ENCODE assay signal across 8 cellular contexts in the genomic region with DNA sequence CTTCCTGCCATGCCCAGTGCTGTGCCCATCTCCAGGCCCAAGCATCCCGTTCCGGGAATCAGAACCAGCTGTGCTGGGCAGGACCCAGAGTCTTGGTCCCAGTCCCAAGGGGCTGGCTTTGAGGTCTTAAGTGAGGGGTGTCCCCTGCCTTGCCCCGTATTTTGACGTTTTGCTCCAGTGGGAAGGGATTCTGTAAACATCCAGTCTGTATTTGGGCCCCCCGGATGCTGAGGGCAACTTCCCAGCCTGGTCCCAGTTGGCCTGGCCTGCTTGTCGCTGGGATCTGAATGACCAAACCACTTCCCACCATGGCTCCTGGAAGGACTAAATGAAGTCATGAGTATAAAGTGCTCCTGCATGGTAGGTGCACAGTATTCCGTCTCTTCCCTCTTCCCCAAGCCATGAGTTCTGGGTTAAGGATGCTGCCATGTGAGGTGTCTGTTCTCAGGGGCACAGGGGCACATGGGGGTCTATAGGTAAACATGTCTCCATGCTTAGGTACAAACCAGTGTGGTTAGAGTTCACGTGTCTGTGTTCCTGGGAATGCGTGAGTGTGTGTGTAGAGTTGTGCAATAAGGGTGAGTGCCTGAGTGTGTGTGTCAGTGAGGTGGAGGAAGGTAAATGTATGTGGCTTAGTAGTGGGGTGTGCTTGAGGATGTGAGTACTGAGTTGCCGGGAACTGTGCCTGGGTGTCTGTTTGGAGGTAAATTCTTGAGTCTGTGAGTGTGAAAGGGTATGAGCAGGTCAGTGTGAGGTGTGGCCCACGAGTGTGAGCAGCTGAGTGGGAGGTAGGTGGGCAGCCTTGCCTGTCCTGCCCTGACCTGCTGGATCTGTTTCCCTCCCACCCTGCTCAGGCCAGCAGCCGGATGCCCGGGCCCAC. TPM values are rescaled to one million over a fixed set of nuclear protein-coding genes. Genes with fewer than 3 reads are reported as not detected.
DNase-seq lines count a peak whose midpoint lies in the region; ATAC-seq, FAIRE-seq and TF ChIP-seq lines count a peak whose summit lies in the region.

No MANE protein-coding gene starts in this region.

- H3K4me1 ChIP-seq in kidney (ENCODE audit: control insufficient read depth in 1 of 2, insufficient read depth in 1 of 2, low read depth in 1 of 2, low read length in 2 of 2) (peaks cover 7 to 30% of the 10 kb centered on the region in 2 donors), transverse colon (peaks cover 32 to 50% (median 49%) of the 10 kb centered on the region in 4 donors)

- H3K27ac Mint-ChIP-seq in activated naive CD8-positive, alpha-beta T cell = peak overlapping the region; percentile 80

- intact Hi-C loops in kidney (cut with DNase I) = no loop called here
- intact Hi-C loops in transverse colon (cut with DNase I; ENCODE audit: low total_unique reads) = no loop called here

- ATAC-seq in activated T-cell treated with anti-CD3 and anti-CD28 coated beads, Interleukin-2, amount 50 U/mL, for 4 hours = no peak
- no peak for ATAC-seq in HG03469 (IDR thresholded peaks at IDR 0.05; ENCODE audit: unreplicated experiment)
- ATAC-seq in left lobe of liver = no peak

- peak overlapping the region; percentile 88 for H3K4me3 Mint-ChIP-seq in activated T-cell treated with anti-CD3 and anti-CD28 coated beads, Interleukin-2, amount 50 U/mL, for 4 hours
- peak overlapping the region; percentile 93 for H3K4me3 Mint-ChIP-seq in activated naive CD8-positive, alpha-beta T cell

- no peak for TF ChIP-seq EP300 in transverse colon (IDR thresholded peaks at IDR 0.05; ENCODE audit: low read depth)

- H3K36me3 ChIP-seq in kidney (ENCODE audit: control insufficient read depth in 1 of 2, insufficient read depth in 2 of 2, low read length in 2 of 2) (peaks cover 5 to 26% of the 10 kb centered on the region in 2 donors), transverse colon (peaks cover 0 to 5% (median 0%) of the 10 kb centered on the region in 4 donors)

- in situ Hi-C loops in transverse colon (cut with MboI; ENCODE audit: low pct_ligation_motif_present in 1 of 4, low pct_unique_long_range_greater_than_20kb in 1 of 4, low sequenced_read_pairs in 3 of 4) = no loop called here

- TF ChIP-seq CTCF in kidney (IDR thresholded peaks at IDR 0.05; ENCODE audit: borderline replicate concordance, extremely low read depth, insufficient read depth) = no peak
- TF ChIP-seq CTCF in transverse colon (IDR thresholded peaks at IDR 0.05) = no peak

- peak overlapping the region; percentile 28 to 49 for H3K4me3 ChIP-seq in kidney (ENCODE audit: low read length in 2 of 2)
- H3K4me3 ChIP-seq in transverse colon = peak overlapping the region in 2 of 4 donors; percentile 74 to 81

- H3K9me3 Mint-ChIP-seq in activated T-cell treated with anti-CD3 and anti-CD28 coated beads, Interleukin-2, amount 50 U/mL, for 4 hours = no peaks in the 10 kb centered on the region
- H3K9me3 Mint-ChIP-seq in activated naive CD8-positive, alpha-beta T cell (ENCODE audit: low read depth) = no peaks in the 10 kb centered on the region

- no peaks in the 10 kb centered on the region for H3K27me3 ChIP-seq in transverse colon

- no peak for TF ChIP-seq POLR2A in transverse colon (IDR thresholded peaks at IDR 0.05)

- H3K9me3 ChIP-seq in kidney (ENCODE audit: control insufficient read depth in 1 of 2, low read length in 2 of 2) = no peaks in the 10 kb centered on the region
- H3K9me3 ChIP-seq in transverse colon = no peaks in the 10 kb centered on the region

- no peak for FAIRE-seq in kidney (lab: Jason Lieb, UNC)

- no peaks in the 10 kb centered on the region for H3K27me3 Mint-ChIP-seq in activated T-cell treated with anti-CD3 and anti-CD28 coated beads, Interleukin-2, amount 50 U/mL, for 4 hours (ENCODE audit: low read depth)
- no peaks in the 10 kb centered on the region for H3K27me3 Mint-ChIP-seq in activated naive CD8-positive, alpha-beta T cell

- peaks cover 38% of the 10 kb centered on the region for H3K4me1 Mint-ChIP-seq in activated T-cell treated with anti-CD3 and anti-CD28 coated beads, Interleukin-2, amount 50 U/mL, for 4 hours (ENCODE audit: low read depth)
- peaks cover 38% of the 10 kb centered on the region for H3K4me1 Mint-ChIP-seq in activated naive CD8-positive, alpha-beta T cell (ENCODE audit: low read depth)

- H3K9ac ChIP-seq in kidney (ENCODE audit: low read length in 2 of 2) = peak overlapping the region in 1 of 2 donors; percentile 46

- 56% methylated on average over 13 of the region's 13 CpGs; no CpG with 5 or more reads in 1 of the 2 donors for WGBS in transverse colon (ENCODE audit: low coverage in 1 of 2), 2 donors

- no peak for DNase-seq in activated T-cell treated with anti-CD3 and anti-CD28 coated beads, Interleukin-2, amount 50 U/mL, for 4 hours
- DNase-seq in activated T-cell treated with anti-CD3 and anti-CD28 coated beads, Interleukin-2, amount 50 U/mL, for 48 hours = no peak
- peak; percentile 72 for DNase-seq in kidney
- DNase-seq in transverse colon = no peak
- no peak for DNase-seq in GF-D8 (lab: John Stamatoyannopoulos, UW)
- no peak for DNase-seq in left lobe of liver (ENCODE audit: low spot score)

- H3K27ac ChIP-seq in kidney (ENCODE audit: low read depth in 2 of 2, low read length in 2 of 2) (no peak overlapping the region), transverse colon (peak overlapping the region; percentile 72 to 85 (median 82))

- H3K36me3 Mint-ChIP-seq in activated T-cell treated with anti-CD3 and anti-CD28 coated beads, Interleukin-2, amount 50 U/mL, for 4 hours (ENCODE audit: insufficient read depth) = peaks cover 19% of the 10 kb centered on the region
- H3K36me3 Mint-ChIP-seq in activated naive CD8-positive, alpha-beta T cell = peaks cover 16% of the 10 kb centered on the region

RNA-seq across cellular contexts. Expression of a gene that starts 1.5 kb away (rescaled TPM):
- total RNA-seq in activated T-cell treated with anti-CD3 and anti-CD28 coated beads, Interleukin-2, amount 50 U/mL, for 4 hours = 10 to 100 TPM; 32.1 to 35.1 (median 33.7) TPM
- total RNA-seq in kidney = 25.1 TPM
- polyA plus RNA-seq in kidney (ENCODE audit: insufficient read depth, low read depth, low replicate concordance) = 32.5 TPM
- total RNA-seq in transverse colon = 10 to 100 TPM; 16.5 to 19.5 (median 18.6) TPM
- total RNA-seq in left lobe of liver = 20.6 TPM

RNA-seq across cellular contexts. Expression of a gene that starts 5.7 kb away (rescaled TPM):
- 100 to 1,000 TPM; 202 to 210 (median 209) TPM for total RNA-seq in activated T-cell treated with anti-CD3 and anti-CD28 coated beads, Interleukin-2, amount 50 U/mL, for 4 hours
- total RNA-seq in kidney (156 TPM), transverse colon (100 to 1,000 TPM in 2 of 4 donors, 10 to 100 TPM in 2; 29.2 to 203 (median 97.9) TPM), left lobe of liver (70.5 TPM)
- polyA plus RNA-seq in kidney (ENCODE audit: insufficient read depth, low read depth, low replicate concordance) = 636 TPM

RNA-seq across cellular contexts. Expression of a gene that starts 10.7 kb away (rescaled TPM):
- total RNA-seq in activated T-cell treated with anti-CD3 and anti-CD28 coated beads, Interleukin-2, amount 50 U/mL, for 4 hours = 100 to 1,000 TPM; 128 to 151 (median 145) TPM
- total RNA-seq in kidney (24.0 TPM), transverse colon (10 to 100 TPM; 13.1 to 29.4 (median 17.1) TPM), left lobe of liver (9.5 TPM)
- polyA plus RNA-seq in kidney (ENCODE audit: insufficient read depth, low read depth, low replicate concordance) = 15.9 TPM

RNA-seq across cellular contexts. Expression of a gene that starts 10.9 kb away (rescaled TPM):
- 1 to 10 TPM; 1.0 to 1.8 (median 1.2) TPM for total RNA-seq in activated T-cell treated with anti-CD3 and anti-CD28 coated beads, Interleukin-2, amount 50 U/mL, for 4 hours
- total RNA-seq in kidney = 24.3 TPM
- 35.6 TPM for polyA plus RNA-seq in kidney (ENCODE audit: insufficient read depth, low read depth, low replicate concordance)
- total RNA-seq in transverse colon = 10 to 100 TPM; 13.8 to 22.0 (median 17.6) TPM
- 4.7 TPM for total RNA-seq in left lobe of liver

RNA-seq across cellular contexts. Expression of a gene that starts 33.7 kb away (rescaled TPM):
- 10 to 100 TPM; 27.5 to 31.9 (median 28.2) TPM for total RNA-seq in activated T-cell treated with anti-CD3 and anti-CD28 coated beads, Interleukin-2, amount 50 U/mL, for 4 hours
- total RNA-seq in kidney (33.8 TPM), transverse colon (10 to 100 TPM; 22.7 to 64.9 (median 36.5) TPM), left lobe of liver (17.0 TPM)
- polyA plus RNA-seq in kidney (ENCODE audit: insufficient read depth, low read depth, low replicate concordance) = 56.1 TPM

Comparison
In these comparisons a context has a peak if more than half of its experiments do, and no peak if none do; other contexts are left out.
1. H3K27ac ChIP-seq: peak in transverse colon (4 of 4); none in kidney (0 of 2).